30 cellular contexts compared by ENCODE assay signal in genomic region chr12:130685850-130686249, GRCh38. TPM values are rescaled to one million over a fixed set of nuclear protein-coding genes. Genes with fewer than 3 reads are reported as not detected.
"Had no signal": no experiment of that assay in that cellular context is flagged by ENCODE, and none has a peak within 500 bp of the region (broad histone marks: within the 10 kb centered on the region; RNA-seq: fewer than 3 reads in every experiment).

No MANE protein-coding gene starts in this region.

- H3K9me3 Mint-ChIP-seq: activated CD4-positive, alpha-beta T cell treated with anti-CD3 and anti-CD28 coated beads, Interleukin-2, amount 10 ng/mL, durations not matched to agents 7 days and 5 days; activated T-cell treated with anti-CD3 and anti-CD28 coated beads, Interleukin-2, amount 50 U/mL, for 4 hours; activated T-helper 17 cell treated with anti-CD3 and anti-CD28 coated beads, Interleukin-2, amount 50 U/mL, for 72 hours; central memory CD8-positive, alpha-beta T cell; dendritic cell treated with granulocyte-macrophage colony-stimulating factor and Interleukin-4, amounts not matched to agents 40 ng/mL and 50 ng/mL, for 4 days; T-helper 2 cell treated with Interferon-gamma antibody and Interleukin-4, amounts not matched to agents 5 μg/mL and 100 μg/mL, for 36 hours; WTC11 had no signal

- H3K27ac ChIP-seq: brain microvascular endothelial cell, coronary artery, esophagus muscularis mucosa, foreskin keratinocyte, gastrocnemius medialis had no signal

- H3K36me3 ChIP-seq: brain microvascular endothelial cell, esophagus muscularis mucosa, gastrocnemius medialis had no signal

- H3K4me1 Mint-ChIP-seq: activated CD4-positive, alpha-beta memory T cell treated with anti-CD3 and anti-CD28 coated beads, Interleukin-2, amount 10 ng/mL, durations not matched to agents 7 days and 5 days; activated CD4-positive, alpha-beta T cell treated with anti-CD3 and anti-CD28 coated beads, Interleukin-2, amount 10 ng/mL, durations not matched to agents 7 days and 5 days; activated T-helper 17 cell treated with anti-CD3 and anti-CD28 coated beads, Interleukin-2, amount 50 U/mL, for 72 hours; central memory CD8-positive, alpha-beta T cell had no signal

- ATAC-seq: activated T-cell treated with anti-CD3 and anti-CD28 coated beads, Interleukin-2, amount 50 U/mL, for 4 hours; activated T-helper 17 cell treated with anti-CD3 and anti-CD28 coated beads, Interleukin-2, amount 50 U/mL, for 72 hours; foreskin keratinocyte; gastrocnemius medialis; T-helper 17 cell; WTC11 had no signal

- H3K27me3 ChIP-seq: brain microvascular endothelial cell had no signal

- H3K4me3 ChIP-seq: coronary artery, esophagus muscularis mucosa, gastrocnemius medialis had no signal

- DNase-seq: activated CD4-positive, alpha-beta memory T cell treated with anti-CD3 and anti-CD28 coated beads, Interleukin-2, amount 10 ng/mL, durations not matched to agents 7 days and 5 days; activated CD4-positive, alpha-beta T cell treated with anti-CD3 and anti-CD28 coated beads for 1 hour; activated CD4-positive, alpha-beta T cell treated with anti-CD3 and anti-CD28 coated beads for 4 hours; activated CD4-positive, alpha-beta T cell treated with anti-CD3 and anti-CD28 coated beads, Interleukin-2, amount 10 ng/mL, durations not matched to agents 7 days and 5 days; activated CD4-positive, alpha-beta T cell treated with anti-CD3 and anti-CD28 coated beads, Interleukin-2, amount 50 U/mL, for 4 hours; activated CD8-positive, alpha-beta memory T cell treated with anti-CD3 and anti-CD28 coated beads, Interleukin-2, amount 50 U/mL, for 48 hours; activated effector memory CD4-positive, alpha-beta T cell treated with Interleukin-2 at 50 U/mL for 16 hours; activated gamma-delta T cell treated with Interleukin-2 at 50 U/mL for 16 hours; activated naive CD4-positive, alpha-beta T cell treated with anti-CD3 and anti-CD28 coated beads, Interleukin-2, amount 50 U/mL, for 16 hours; activated naive CD4-positive, alpha-beta T cell treated with Interleukin-2 at 50 U/mL for 16 hours; activated T-cell treated with anti-CD3 and anti-CD28 coated beads, Interleukin-2, amount 50 U/mL, for 4 hours; amniotic stem cell; brain microvascular endothelial cell; effector memory CD4-positive, alpha-beta T cell; erythroblast; foreskin keratinocyte; gastrocnemius medialis; T-helper 1 cell; T-helper 17 cell; T1000 had no signal

- H3K36me3 Mint-ChIP-seq: activated naive CD8-positive, alpha-beta T cell; WTC11 had no signal

- H3K27ac Mint-ChIP-seq: activated CD4-positive, alpha-beta memory T cell treated with anti-CD3 and anti-CD28 coated beads, Interleukin-2, amount 10 ng/mL, durations not matched to agents 7 days and 5 days; activated CD4-positive, alpha-beta T cell treated with anti-CD3 and anti-CD28 coated beads, Interleukin-2, amount 10 ng/mL, durations not matched to agents 7 days and 5 days; activated naive CD8-positive, alpha-beta T cell; activated T-helper 17 cell treated with anti-CD3 and anti-CD28 coated beads, Interleukin-2, amount 50 U/mL, for 72 hours; dendritic cell treated with granulocyte-macrophage colony-stimulating factor and Interleukin-4, amounts not matched to agents 40 ng/mL and 50 ng/mL, for 4 days; T-helper 17 cell; T-helper 2 cell treated with Interferon-gamma antibody and Interleukin-4, amounts not matched to agents 5 μg/mL and 100 μg/mL, for 36 hours; WTC11 had no signal

- H3K4me3 Mint-ChIP-seq: activated CD4-positive, alpha-beta memory T cell treated with anti-CD3 and anti-CD28 coated beads, Interleukin-2, amount 10 ng/mL, durations not matched to agents 7 days and 5 days; activated CD4-positive, alpha-beta T cell treated with anti-CD3 and anti-CD28 coated beads, Interleukin-2, amount 10 ng/mL, durations not matched to agents 7 days and 5 days; activated naive CD8-positive, alpha-beta T cell; activated T-cell treated with anti-CD3 and anti-CD28 coated beads, Interleukin-2, amount 50 U/mL, for 4 hours; activated T-helper 17 cell treated with anti-CD3 and anti-CD28 coated beads, Interleukin-2, amount 50 U/mL, for 72 hours; central memory CD8-positive, alpha-beta T cell; dendritic cell treated with granulocyte-macrophage colony-stimulating factor and Interleukin-4, amounts not matched to agents 40 ng/mL and 50 ng/mL, for 4 days; T-helper 17 cell; T-helper 2 cell treated with Interferon-gamma antibody and Interleukin-4, amounts not matched to agents 5 μg/mL and 100 μg/mL, for 36 hours; WTC11 had no signal

- H3K4me1 ChIP-seq: esophagus muscularis mucosa, foreskin keratinocyte, gastrocnemius medialis had no signal

- H3K9me3 ChIP-seq: esophagus muscularis mucosa, gastrocnemius medialis had no signal

- H3K27me3 Mint-ChIP-seq: activated CD4-positive, alpha-beta T cell treated with anti-CD3 and anti-CD28 coated beads, Interleukin-2, amount 10 ng/mL, durations not matched to agents 7 days and 5 days had no signal

RNA-seq across cellular contexts. Expression of gene RIMBP2, which starts 30.2 kb away (rescaled TPM):
- total RNA-seq: activated CD4-positive, alpha-beta memory T cell treated with anti-CD3 and anti-CD28 coated beads, Interleukin-2, amount 10 ng/mL, durations not matched to agents 7 days and 5 days; activated CD4-positive, alpha-beta T cell treated with anti-CD3 and anti-CD28 coated beads, Interleukin-2, amount 10 ng/mL, durations not matched to agents 7 days and 5 days; activated T-cell treated with anti-CD3 and anti-CD28 coated beads, Interleukin-2, amount 50 U/mL, for 4 hours; bronchial epithelial cell; cardiac septum; T-helper 17 cell had no signal
- polyA plus RNA-seq: foreskin keratinocyte had no signal
